ENCODE assay signal across 7 cellular contexts in genomic region chr5:149452007-149452664, GRCh38.
DNase-seq lines count a peak whose midpoint lies in the region; ATAC-seq lines count a peak whose summit lies in the region.

No MANE protein-coding gene starts in this region.

- peak overlapping the region; percentile 96 for H3K27ac ChIP-seq in mesodermal cell (ENCODE audit: low read depth, low read length, severe bottlenecking)

- H3K9me3 ChIP-seq in mesodermal cell (ENCODE audit: control insufficient read depth, low read length) = no peaks in the 10 kb centered on the region

- peaks cover 81% of the 10 kb centered on the region for H3K4me1 ChIP-seq in mesodermal cell (ENCODE audit: control insufficient read depth, insufficient read depth, low read length, poor library complexity, severe bottlenecking)

- ATAC-seq in HG02759 (IDR thresholded peaks at IDR 0.05; ENCODE audit: unreplicated experiment) (no peak), GM18868 (IDR thresholded peaks at IDR 0.05; ENCODE audit: unreplicated experiment) (no peak), HG02970 (IDR thresholded peaks at IDR 0.05; ENCODE audit: low FRiP score, unreplicated experiment) (no peak)

- DNase-seq in NCI-H226 (peak; percentile 83), ecto neural progenitor cell (ENCODE audit: low spot score) (peak; percentile 68), ureter (ENCODE audit: low spot score) (peak; percentile 66)

- H3K36me3 ChIP-seq in mesodermal cell (ENCODE audit: control insufficient read depth, insufficient read depth, low read length) = no peaks in the 10 kb centered on the region

- 34 to 40% methylated on average over 5 to 9 of the region's 11 CpGs for WGBS in mesodermal cell (ENCODE audit: insufficient coverage in 2 of 2), 2 experiments

- H3K4me3 ChIP-seq in mesodermal cell (ENCODE audit: extremely low read depth, insufficient read depth, low read length, poor library complexity, severe bottlenecking) = no peak overlapping the region
